In the genomic region with DNA sequence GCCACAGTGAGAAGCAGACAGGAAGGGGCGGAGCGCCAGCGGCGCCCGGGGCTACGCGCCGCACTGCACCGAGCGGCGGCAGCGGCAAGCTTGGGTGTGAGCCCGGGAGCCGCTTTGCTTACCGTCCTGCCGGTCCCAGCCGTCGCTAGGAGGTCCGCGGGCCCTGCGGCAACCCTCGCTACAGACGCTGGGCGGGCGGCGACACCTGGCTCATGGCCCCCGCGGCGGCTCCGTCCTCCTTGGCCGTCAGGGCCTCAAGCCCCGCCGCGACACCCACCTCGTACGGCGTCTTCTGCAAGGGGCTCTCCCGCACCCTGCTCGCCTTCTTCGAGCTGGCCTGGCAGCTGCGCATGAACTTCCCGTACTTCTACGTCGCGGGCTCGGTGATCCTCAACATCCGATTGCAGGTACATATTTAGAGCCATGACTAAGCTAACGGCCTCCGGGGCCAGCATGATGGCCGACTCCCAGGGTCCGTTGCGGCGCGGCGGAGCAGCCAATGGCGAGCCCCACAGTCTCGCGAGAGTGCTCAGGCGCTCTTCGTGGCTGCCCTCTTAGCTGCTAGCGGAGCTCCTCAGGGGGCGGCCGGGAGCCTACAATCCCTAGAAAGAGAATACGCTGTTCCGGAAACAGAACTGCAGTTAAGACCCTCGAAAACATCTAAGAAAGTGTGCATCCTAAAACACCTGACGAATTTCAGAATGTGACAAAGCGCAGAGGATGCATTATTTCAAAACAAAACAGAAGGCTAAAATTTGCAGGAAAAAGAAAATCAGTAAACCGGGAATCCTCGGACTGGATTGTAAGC, we compare ENCODE assay signal across 1 cellular context.
TF ChIP-seq lines count a peak whose summit lies in the region.

A gene (plus strand): TSS at position 50 of the 808 bp plus-strand sequence. CDS start 163 bp downstream, at position 213.

TF ChIP-seq in HepG2, 621 proteins besides CTCF, POLR2A, EP300 and RAD21 (continues in another document):
- TF ChIP-seq ZNF337 (CRISPR knock-in tag; IDR thresholded peaks at IDR 0.05; ENCODE audit: borderline replicate concordance, low read depth): no peak
- no peak; the same call in 1 of the 2 replicates for TF ChIP-seq NKX3-1 (CRISPR knock-in tag; IDR thresholded peaks at IDR 0.05)
- no peak for TF ChIP-seq HNF4G (IDR thresholded peaks at IDR 0.05; ENCODE audit: borderline replicate concordance, low read depth, low read length)
- no peak for TF ChIP-seq HNF4G (CRISPR knock-in tag; IDR thresholded peaks at IDR 0.05; ENCODE audit: borderline replicate concordance, low read depth)
- peak; percentile 74; the same call in 1 of the 2 replicates for TF ChIP-seq ZNF782 (CRISPR knock-in tag; IDR thresholded peaks at IDR 0.05; ENCODE audit: borderline replicate concordance)
- no peak; the same call in 1 of the 2 replicates for TF ChIP-seq AKAP8 (CRISPR knock-in tag; IDR thresholded peaks at IDR 0.05)
- TF ChIP-seq, protein P1, sequence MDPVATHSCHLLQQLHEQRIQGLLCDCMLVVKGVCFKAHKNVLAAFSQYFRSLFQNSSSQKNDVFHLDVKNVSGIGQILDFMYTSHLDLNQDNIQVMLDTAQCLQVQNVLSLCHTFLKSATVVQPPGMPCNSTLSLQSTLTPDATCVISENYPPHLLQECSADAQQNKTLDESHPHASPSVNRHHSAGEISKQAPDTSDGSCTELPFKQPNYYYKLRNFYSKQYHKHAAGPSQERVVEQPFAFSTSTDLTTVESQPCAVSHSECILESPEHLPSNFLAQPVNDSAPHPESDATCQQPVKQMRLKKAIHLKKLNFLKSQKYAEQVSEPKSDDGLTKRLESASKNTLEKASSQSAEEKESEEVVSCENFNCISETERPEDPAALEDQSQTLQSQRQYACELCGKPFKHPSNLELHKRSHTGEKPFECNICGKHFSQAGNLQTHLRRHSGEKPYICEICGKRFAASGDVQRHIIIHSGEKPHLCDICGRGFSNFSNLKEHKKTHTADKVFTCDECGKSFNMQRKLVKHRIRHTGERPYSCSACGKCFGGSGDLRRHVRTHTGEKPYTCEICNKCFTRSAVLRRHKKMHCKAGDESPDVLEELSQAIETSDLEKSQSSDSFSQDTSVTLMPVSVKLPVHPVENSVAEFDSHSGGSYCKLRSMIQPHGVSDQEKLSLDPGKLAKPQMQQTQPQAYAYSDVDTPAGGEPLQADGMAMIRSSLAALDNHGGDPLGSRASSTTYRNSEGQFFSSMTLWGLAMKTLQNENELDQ (CRISPR knock-in tag; IDR thresholded peaks at IDR 0.05; ENCODE audit: borderline replicate concordance): no peak
- no peak for TF ChIP-seq HHEX (CRISPR knock-in tag; IDR thresholded peaks at IDR 0.05)
- TF ChIP-seq ZNF839 (CRISPR knock-in tag; IDR thresholded peaks at IDR 0.05; ENCODE audit: borderline replicate concordance): no peak
- no peak for TF ChIP-seq HMG20B (CRISPR knock-in tag; conservative IDR thresholded peaks at IDR 0.05)
- TF ChIP-seq, protein P2, sequence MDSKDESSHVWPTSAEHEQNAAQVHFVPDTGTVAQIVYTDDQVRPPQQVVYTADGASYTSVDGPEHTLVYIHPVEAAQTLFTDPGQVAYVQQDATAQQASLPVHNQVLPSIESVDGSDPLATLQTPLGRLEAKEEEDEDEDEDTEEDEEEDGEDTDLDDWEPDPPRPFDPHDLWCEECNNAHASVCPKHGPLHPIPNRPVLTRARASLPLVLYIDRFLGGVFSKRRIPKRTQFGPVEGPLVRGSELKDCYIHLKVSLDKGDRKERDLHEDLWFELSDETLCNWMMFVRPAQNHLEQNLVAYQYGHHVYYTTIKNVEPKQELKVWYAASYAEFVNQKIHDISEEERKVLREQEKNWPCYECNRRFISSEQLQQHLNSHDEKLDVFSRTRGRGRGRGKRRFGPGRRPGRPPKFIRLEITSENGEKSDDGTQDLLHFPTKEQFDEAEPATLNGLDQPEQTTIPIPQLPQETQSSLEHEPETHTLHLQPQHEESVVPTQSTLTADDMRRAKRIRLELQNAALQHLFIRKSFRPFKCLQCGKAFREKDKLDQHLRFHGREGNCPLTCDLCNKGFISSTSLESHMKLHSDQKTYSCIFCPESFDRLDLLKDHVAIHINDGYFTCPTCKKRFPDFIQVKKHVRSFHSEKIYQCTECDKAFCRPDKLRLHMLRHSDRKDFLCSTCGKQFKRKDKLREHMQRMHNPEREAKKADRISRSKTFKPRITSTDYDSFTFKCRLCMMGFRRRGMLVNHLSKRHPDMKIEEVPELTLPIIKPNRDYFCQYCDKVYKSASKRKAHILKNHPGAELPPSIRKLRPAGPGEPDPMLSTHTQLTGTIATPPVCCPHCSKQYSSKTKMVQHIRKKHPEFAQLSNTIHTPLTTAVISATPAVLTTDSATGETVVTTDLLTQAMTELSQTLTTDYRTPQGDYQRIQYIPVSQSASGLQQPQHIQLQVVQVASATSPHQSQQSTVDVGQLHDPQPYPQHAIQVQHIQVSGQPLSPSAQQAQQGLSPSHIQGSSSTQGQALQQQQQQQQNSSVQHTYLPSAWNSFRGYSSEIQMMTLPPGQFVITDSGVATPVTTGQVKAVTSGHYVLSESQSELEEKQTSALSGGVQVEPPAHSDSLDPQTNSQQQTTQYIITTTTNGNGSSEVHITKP (CRISPR knock-in tag; IDR thresholded peaks at IDR 0.05; ENCODE audit: low read depth): 0 out of 2 replicates have a peak, but pooled peaks have one; percentile 36
- peak; percentile 94 for TF ChIP-seq NRL (CRISPR knock-in tag; IDR thresholded peaks at IDR 0.05; ENCODE audit: borderline replicate concordance)
- TF ChIP-seq ZNF263 (CRISPR knock-in tag; IDR thresholded peaks at IDR 0.05): no peak
- TF ChIP-seq MIER2 (CRISPR knock-in tag; IDR thresholded peaks at IDR 0.05): no peak
- TF ChIP-seq, protein P3, sequence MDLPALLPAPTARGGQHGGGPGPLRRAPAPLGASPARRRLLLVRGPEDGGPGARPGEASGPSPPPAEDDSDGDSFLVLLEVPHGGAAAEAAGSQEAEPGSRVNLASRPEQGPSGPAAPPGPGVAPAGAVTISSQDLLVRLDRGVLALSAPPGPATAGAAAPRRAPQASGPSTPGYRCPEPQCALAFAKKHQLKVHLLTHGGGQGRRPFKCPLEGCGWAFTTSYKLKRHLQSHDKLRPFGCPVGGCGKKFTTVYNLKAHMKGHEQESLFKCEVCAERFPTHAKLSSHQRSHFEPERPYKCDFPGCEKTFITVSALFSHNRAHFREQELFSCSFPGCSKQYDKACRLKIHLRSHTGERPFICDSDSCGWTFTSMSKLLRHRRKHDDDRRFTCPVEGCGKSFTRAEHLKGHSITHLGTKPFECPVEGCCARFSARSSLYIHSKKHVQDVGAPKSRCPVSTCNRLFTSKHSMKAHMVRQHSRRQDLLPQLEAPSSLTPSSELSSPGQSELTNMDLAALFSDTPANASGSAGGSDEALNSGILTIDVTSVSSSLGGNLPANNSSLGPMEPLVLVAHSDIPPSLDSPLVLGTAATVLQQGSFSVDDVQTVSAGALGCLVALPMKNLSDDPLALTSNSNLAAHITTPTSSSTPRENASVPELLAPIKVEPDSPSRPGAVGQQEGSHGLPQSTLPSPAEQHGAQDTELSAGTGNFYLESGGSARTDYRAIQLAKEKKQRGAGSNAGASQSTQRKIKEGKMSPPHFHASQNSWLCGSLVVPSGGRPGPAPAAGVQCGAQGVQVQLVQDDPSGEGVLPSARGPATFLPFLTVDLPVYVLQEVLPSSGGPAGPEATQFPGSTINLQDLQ (CRISPR knock-in tag; IDR thresholded peaks at IDR 0.05): 0 out of 2 replicates have a peak, but pooled peaks have one; percentile 69
- TF ChIP-seq, protein P4, sequence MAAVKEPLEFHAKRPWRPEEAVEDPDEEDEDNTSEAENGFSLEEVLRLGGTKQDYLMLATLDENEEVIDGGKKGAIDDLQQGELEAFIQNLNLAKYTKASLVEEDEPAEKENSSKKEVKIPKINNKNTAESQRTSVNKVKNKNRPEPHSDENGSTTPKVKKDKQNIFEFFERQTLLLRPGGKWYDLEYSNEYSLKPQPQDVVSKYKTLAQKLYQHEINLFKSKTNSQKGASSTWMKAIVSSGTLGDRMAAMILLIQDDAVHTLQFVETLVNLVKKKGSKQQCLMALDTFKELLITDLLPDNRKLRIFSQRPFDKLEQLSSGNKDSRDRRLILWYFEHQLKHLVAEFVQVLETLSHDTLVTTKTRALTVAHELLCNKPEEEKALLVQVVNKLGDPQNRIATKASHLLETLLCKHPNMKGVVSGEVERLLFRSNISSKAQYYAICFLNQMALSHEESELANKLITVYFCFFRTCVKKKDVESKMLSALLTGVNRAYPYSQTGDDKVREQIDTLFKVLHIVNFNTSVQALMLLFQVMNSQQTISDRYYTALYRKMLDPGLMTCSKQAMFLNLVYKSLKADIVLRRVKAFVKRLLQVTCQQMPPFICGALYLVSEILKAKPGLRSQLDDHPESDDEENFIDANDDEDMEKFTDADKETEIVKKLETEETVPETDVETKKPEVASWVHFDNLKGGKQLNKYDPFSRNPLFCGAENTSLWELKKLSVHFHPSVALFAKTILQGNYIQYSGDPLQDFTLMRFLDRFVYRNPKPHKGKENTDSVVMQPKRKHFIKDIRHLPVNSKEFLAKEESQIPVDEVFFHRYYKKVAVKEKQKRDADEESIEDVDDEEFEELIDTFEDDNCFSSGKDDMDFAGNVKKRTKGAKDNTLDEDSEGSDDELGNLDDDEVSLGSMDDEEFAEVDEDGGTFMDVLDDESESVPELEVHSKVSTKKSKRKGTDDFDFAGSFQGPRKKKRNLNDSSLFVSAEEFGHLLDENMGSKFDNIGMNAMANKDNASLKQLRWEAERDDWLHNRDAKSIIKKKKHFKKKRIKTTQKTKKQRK (IDR thresholded peaks at IDR 0.05; ENCODE audit: low read length): no peak
- no peak for TF ChIP-seq CBX1 (IDR thresholded peaks at IDR 0.05; ENCODE audit: low read depth)
- no peak; the same call in 1 of the 2 replicates for TF ChIP-seq AHR (CRISPR knock-in tag; IDR thresholded peaks at IDR 0.05)
- peak; percentile 29; the same call in 1 of the 2 replicates for TF ChIP-seq MEIS1 (CRISPR knock-in tag; IDR thresholded peaks at IDR 0.05; ENCODE audit: borderline replicate concordance)
- TF ChIP-seq ZNF720 (CRISPR knock-in tag; IDR thresholded peaks at IDR 0.05): no peak
- TF ChIP-seq RFX3 (CRISPR knock-in tag; IDR thresholded peaks at IDR 0.05): no peak
- TF ChIP-seq, protein P5, sequence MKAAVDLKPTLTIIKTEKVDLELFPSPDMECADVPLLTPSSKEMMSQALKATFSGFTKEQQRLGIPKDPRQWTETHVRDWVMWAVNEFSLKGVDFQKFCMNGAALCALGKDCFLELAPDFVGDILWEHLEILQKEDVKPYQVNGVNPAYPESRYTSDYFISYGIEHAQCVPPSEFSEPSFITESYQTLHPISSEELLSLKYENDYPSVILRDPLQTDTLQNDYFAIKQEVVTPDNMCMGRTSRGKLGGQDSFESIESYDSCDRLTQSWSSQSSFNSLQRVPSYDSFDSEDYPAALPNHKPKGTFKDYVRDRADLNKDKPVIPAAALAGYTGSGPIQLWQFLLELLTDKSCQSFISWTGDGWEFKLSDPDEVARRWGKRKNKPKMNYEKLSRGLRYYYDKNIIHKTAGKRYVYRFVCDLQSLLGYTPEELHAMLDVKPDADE (CRISPR knock-in tag; IDR thresholded peaks at IDR 0.05): no peak
- TF ChIP-seq, protein P6, sequence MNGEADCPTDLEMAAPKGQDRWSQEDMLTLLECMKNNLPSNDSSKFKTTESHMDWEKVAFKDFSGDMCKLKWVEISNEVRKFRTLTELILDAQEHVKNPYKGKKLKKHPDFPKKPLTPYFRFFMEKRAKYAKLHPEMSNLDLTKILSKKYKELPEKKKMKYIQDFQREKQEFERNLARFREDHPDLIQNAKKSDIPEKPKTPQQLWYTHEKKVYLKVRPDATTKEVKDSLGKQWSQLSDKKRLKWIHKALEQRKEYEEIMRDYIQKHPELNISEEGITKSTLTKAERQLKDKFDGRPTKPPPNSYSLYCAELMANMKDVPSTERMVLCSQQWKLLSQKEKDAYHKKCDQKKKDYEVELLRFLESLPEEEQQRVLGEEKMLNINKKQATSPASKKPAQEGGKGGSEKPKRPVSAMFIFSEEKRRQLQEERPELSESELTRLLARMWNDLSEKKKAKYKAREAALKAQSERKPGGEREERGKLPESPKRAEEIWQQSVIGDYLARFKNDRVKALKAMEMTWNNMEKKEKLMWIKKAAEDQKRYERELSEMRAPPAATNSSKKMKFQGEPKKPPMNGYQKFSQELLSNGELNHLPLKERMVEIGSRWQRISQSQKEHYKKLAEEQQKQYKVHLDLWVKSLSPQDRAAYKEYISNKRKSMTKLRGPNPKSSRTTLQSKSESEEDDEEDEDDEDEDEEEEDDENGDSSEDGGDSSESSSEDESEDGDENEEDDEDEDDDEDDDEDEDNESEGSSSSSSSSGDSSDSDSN (CRISPR knock-in tag; IDR thresholded peaks at IDR 0.05): peak; percentile 84
- TF ChIP-seq, protein P7, sequence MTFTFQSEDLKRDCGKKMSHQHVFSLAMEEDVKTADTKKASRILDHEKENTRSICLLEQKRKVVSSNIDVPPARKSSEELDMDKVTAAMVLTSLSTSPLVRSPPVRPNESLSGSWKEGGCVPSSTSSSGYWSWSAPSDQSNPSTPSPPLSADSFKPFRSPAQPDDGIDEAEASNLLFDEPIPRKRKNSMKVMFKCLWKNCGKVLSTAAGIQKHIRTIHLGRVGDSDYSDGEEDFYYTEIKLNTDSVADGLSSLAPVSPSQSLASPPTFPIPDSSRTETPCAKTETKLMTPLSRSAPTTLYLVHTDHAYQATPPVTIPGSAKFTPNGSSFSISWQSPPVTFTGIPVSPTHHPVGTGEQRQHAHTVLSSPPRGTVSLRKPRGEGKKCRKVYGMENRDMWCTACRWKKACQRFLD (CRISPR knock-in tag; IDR thresholded peaks at IDR 0.05; ENCODE audit: borderline replicate concordance): peak; percentile 89; the same call in 1 of the 2 replicates
- TF ChIP-seq MBNL3 (CRISPR knock-in tag; conservative IDR thresholded peaks at IDR 0.05): no peak
- TF ChIP-seq, protein P8, sequence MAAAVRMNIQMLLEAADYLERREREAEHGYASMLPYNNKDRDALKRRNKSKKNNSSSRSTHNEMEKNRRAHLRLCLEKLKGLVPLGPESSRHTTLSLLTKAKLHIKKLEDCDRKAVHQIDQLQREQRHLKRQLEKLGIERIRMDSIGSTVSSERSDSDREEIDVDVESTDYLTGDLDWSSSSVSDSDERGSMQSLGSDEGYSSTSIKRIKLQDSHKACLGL (CRISPR knock-in tag; IDR thresholded peaks at IDR 0.05): 0 out of 2 replicates have a peak, but pooled peaks have one; percentile 55
- no peak for TF ChIP-seq TEAD2 (CRISPR knock-in tag; IDR thresholded peaks at IDR 0.05)
- 0 out of 2 replicates have a peak, but pooled peaks have one; percentile 68 for TF ChIP-seq ZNF331 (CRISPR knock-in tag; IDR thresholded peaks at IDR 0.05)
- TF ChIP-seq ZNF101 (CRISPR knock-in tag; IDR thresholded peaks at IDR 0.05; ENCODE audit: borderline replicate concordance, low read depth): peak; percentile 69; the same call in 1 of the 2 replicates
- TF ChIP-seq GATA4 (IDR thresholded peaks at IDR 0.05; ENCODE audit: borderline replicate concordance, low read depth): peak; percentile 39; the same call in 1 of the 2 replicates
- peak; percentile 77; the same call in 1 of the 2 replicates for TF ChIP-seq ZNF274 (CRISPR knock-in tag; IDR thresholded peaks at IDR 0.05)
- 0 out of 2 replicates have a peak, but pooled peaks have one; percentile 31 for TF ChIP-seq ZNF451 (CRISPR knock-in tag; IDR thresholded peaks at IDR 0.05)
- TF ChIP-seq, protein P9, sequence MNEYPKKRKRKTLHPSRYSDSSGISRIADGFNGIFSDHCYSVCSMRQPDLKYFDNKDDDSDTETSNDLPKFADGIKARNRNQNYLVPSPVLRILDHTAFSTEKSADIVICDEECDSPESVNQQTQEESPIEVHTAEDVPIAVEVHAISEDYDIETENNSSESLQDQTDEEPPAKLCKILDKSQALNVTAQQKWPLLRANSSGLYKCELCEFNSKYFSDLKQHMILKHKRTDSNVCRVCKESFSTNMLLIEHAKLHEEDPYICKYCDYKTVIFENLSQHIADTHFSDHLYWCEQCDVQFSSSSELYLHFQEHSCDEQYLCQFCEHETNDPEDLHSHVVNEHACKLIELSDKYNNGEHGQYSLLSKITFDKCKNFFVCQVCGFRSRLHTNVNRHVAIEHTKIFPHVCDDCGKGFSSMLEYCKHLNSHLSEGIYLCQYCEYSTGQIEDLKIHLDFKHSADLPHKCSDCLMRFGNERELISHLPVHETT (CRISPR knock-in tag; conservative IDR thresholded peaks at IDR 0.05): peak; percentile 77; the same call in 1 of the 2 replicates
- no peak for TF ChIP-seq ZNF773 (CRISPR knock-in tag; IDR thresholded peaks at IDR 0.05; ENCODE audit: borderline replicate concordance)
- TF ChIP-seq ZNF75D (CRISPR knock-in tag; IDR thresholded peaks at IDR 0.05; ENCODE audit: borderline replicate concordance): no peak
